6 cellular contexts compared by ENCODE assay signal in the genomic region with DNA sequence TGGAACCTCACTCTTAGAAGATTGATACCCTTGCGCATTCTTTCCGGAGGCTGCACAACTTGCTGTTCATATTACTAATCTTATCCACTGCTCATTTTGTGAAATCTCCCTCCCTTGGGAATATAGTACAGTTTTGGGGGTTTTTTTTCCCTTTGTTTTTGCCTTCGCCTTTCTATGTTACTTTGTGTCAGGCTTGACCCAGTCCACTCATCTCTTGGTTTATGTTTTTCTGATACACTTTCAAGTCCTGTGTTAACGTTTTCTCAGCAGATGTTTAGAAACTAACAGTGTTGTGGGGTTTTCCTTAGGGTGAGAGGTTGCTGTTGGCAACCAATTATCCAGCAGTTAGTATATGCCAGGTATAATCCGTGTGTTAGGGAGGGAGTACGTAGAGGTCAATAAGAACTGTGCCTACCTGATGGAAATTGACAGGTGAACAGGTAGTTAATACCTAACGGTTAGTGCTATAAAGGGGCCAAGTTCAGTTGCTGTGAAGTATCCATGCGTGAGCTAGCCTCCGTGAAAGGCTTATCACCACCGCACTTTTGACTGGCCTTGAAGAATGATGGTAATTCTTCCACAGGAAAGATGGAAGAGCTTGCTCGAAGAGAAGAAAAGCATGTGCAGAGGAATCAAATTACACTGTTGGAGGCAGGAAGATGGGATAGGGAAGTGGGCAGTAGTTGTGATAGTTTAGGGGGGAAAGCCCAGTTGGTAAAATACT. TPM values are rescaled to one million over a fixed set of nuclear protein-coding genes. Genes with fewer than 3 reads are reported as not detected.
DNase-seq lines count a peak whose midpoint lies in the region; ATAC-seq and TF ChIP-seq lines count a peak whose summit lies in the region.

No MANE protein-coding gene starts in this region.

- no peaks in the 10 kb centered on the region for H3K9me3 ChIP-seq in HCT116 (ENCODE audit: control insufficient read depth in 1 of 2, insufficient read depth in 1 of 2, low read depth in 1 of 2, low read length in 2 of 2)

- no peaks in the 10 kb centered on the region for H3K27me3 ChIP-seq in HCT116 (ENCODE audit: insufficient read depth, low read length)

- H3K9ac ChIP-seq in HCT116 (ENCODE audit: low read length), result peak overlapping the region; percentile 94

- RAD21 ChIA-PET in HCT116 (lab: Charles Lee; ENCODE audit: low non-redundant PET in 1 of 2, low total read pairs in 2 of 2, uncharacterized antibody in 2 of 2, unreplicated experiment in 2 of 2), result no interaction called here

- peak overlapping the region; percentile 98 for H3K27ac ChIP-seq in HCT116 (ENCODE audit: low read depth, low read length)

- peaks cover 5 to 6% of the 10 kb centered on the region in 2 experiments for H3K36me3 ChIP-seq in HCT116 (ENCODE audit: control insufficient read depth in 1 of 2, insufficient read depth in 2 of 2, low read length in 2 of 2)

- peak overlapping the region; percentile 93 for H3K4me2 ChIP-seq in HCT116 (ENCODE audit: low read length)

- no peaks in the 10 kb centered on the region for H3K9me2 ChIP-seq in HCT116 (ENCODE audit: insufficient read depth)

- peaks cover 56 to 69% (median 63%) of the 10 kb centered on the region in 3 donors for H3K4me1 Mint-ChIP-seq in T-cell

- H3K36me3 Mint-ChIP-seq in T-cell, result peaks cover 12% of the 10 kb centered on the region

- no peaks in the 10 kb centered on the region for H3K27me3 Mint-ChIP-seq in T-cell

- TF ChIP-seq POLR2A in HCT116 (IDR thresholded peaks at IDR 0.05; ENCODE audit: borderline replicate concordance, extremely low read depth, insufficient read depth, insufficient read length), result no peak

- no peaks in the 10 kb centered on the region for H3K9me3 Mint-ChIP-seq in T-cell

- CTCF ChIA-PET in HCT116 (lab: Charles Lee), result no interaction called here
- CTCF ChIA-PET in T-cell (lab: Charles Lee), result no interaction called here

- TF ChIP-seq RAD21 in HCT116 (IDR thresholded peaks at IDR 0.05; ENCODE audit: low read depth), result no peak

- H3K79me2 ChIP-seq in HCT116 (ENCODE audit: insufficient read depth, low read length), result peaks cover 72% of the 10 kb centered on the region

- peaks cover 7 to 16% of the 10 kb centered on the region in 2 experiments; a peak in 3 of 4 replicates for H3K4me1 ChIP-seq in HCT116 (ENCODE audit: control insufficient read depth in 1 of 2, insufficient read depth in 2 of 2, low read length in 2 of 2)

- peak overlapping the region; percentile 90 to 95 (median 92) for H3K4me3 Mint-ChIP-seq in T-cell

- TSS peak; percentile 78 for BruUV-seq in HCT116 (replicated peaks; lab: Mats Ljungman, UMichigan)

- no peak overlapping the region for H2AFZ ChIP-seq in HCT116 (ENCODE audit: low read depth, low read length, poor library complexity, severe bottlenecking)

- H3K4me3 ChIP-seq in HCT116 (replicated peaks in 1 of 2; ENCODE audit: low read depth in 1 of 2, low read length in 2 of 2), result peak overlapping the region; percentile 67 to 77

- peak overlapping the region; percentile 82 to 97 for H3K27ac Mint-ChIP-seq in T-cell

- no peaks in the 10 kb centered on the region for H4K20me1 ChIP-seq in HCT116 (ENCODE audit: insufficient read depth)

- no peak for TF ChIP-seq CTCF in HCT116 (IDR thresholded peaks at IDR 0.05 in 2 of 3, conservative IDR thresholded peaks at IDR 0.05 in 1 of 3; ENCODE audit: borderline replicate concordance in 1 of 3, insufficient read depth in 1 of 3, low read depth in 2 of 3, low read length in 2 of 3)

- no peak for ATAC-seq in HCT116
- ATAC-seq in T-cell (replicated peaks in 1 of 4), result no peak
- no peak for ATAC-seq in HG02981 (IDR thresholded peaks at IDR 0.05; ENCODE audit: unreplicated experiment)
- no peak for ATAC-seq in HG03520 (IDR thresholded peaks at IDR 0.05; ENCODE audit: unreplicated experiment)
- no peak for ATAC-seq in HG03521 (IDR thresholded peaks at IDR 0.05; ENCODE audit: unreplicated experiment)

- no peak for DNase-seq in HCT116 (ENCODE audit: low read depth, low spot score)
- DNase-seq in T-cell, result peak in 3 of 34 experiments; percentile 6 to 29 (median 6)
- peak; percentile 44 for DNase-seq in iris pigment epithelial cell (ENCODE audit: low read depth)

- POLR2A ChIA-PET in HCT116 (lab: Charles Lee) (no interaction called here), T-cell (lab: Charles Lee) (interaction anchor here in 1 of 2 donors (0.6 kb wide), 1 partner anchor 42 kb away, joined by 3 read pairs; no protein-coding TSS in a partner anchor)

- intact Hi-C loops in HCT116 (cut with micrococcal nuclease), result no loop called here

TF ChIP-seq in HCT116, 20 proteins besides CTCF, POLR2A, EP300 and RAD21:
- TF ChIP-seq SIN3A (IDR thresholded peaks at IDR 0.05; ENCODE audit: low read depth) (no peak), YY1 (IDR thresholded peaks at IDR 0.05; ENCODE audit: extremely low read depth, insufficient replicate concordance, low read depth, low read length) (no peak), EGR1 (IDR thresholded peaks at IDR 0.05; ENCODE audit: low read depth) (no peak), ZNF274 (IDR thresholded peaks at IDR 0.05; ENCODE audit: low read depth, low read length) (no peak)
- TF ChIP-seq, protein P1, sequence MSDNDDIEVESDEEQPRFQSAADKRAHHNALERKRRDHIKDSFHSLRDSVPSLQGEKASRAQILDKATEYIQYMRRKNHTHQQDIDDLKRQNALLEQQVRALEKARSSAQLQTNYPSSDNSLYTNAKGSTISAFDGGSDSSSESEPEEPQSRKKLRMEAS (IDR thresholded peaks at IDR 0.05), result peak; percentile 28; the same call in 1 of the 2 replicates

RNA-seq across cellular contexts. Expression of gene NFYA, which starts 1.4 kb away (rescaled TPM):
- total RNA-seq in HCT116 (2021; ENCODE audit: unreplicated experiment), result 28.7 TPM
- 26.1 and 32.4 TPM in 2 replicates for polyA plus RNA-seq in HCT116 (2012)
- 10 to 100 TPM; 36.2 to 47.0 (median 42.2) TPM for total RNA-seq in T-cell

RNA-seq across cellular contexts. Expression of gene OARD1, which starts 2.0 kb away (rescaled TPM):
- total RNA-seq in HCT116 (2021; ENCODE audit: unreplicated experiment) (28.7 TPM), T-cell (10 to 100 TPM; 33.1 to 43.2 (median 39.4) TPM)
- polyA plus RNA-seq in HCT116 (2012), result 21.4 and 26.1 TPM in 2 replicates

RNA-seq across cellular contexts. Expression of gene APOBEC2, which starts 21.1 kb away (rescaled TPM):
- total RNA-seq in HCT116 (2021; ENCODE audit: unreplicated experiment), result not detected
- 0.16 and 0.19 TPM in 2 replicates for polyA plus RNA-seq in HCT116 (2012)
- not detected for total RNA-seq in T-cell

RNA-seq across cellular contexts. Expression of gene TSPO2, which starts 31.9 kb away (rescaled TPM):
- total RNA-seq in HCT116 (2021; ENCODE audit: unreplicated experiment) (not detected), T-cell (not detected)
- 0.20 and 0.55 TPM in 2 replicates for polyA plus RNA-seq in HCT116 (2012)

RNA-seq across cellular contexts. Expression of gene UNC5CL, which starts 35.1 kb away (rescaled TPM):
- total RNA-seq in HCT116 (2021; ENCODE audit: unreplicated experiment) (2.2 TPM), T-cell (1 to 10 TPM; 4.3 to 7.3 (median 5.5) TPM)
- 1.9 and 2.0 TPM in 2 replicates for polyA plus RNA-seq in HCT116 (2012)
